ENCODE assay signal across 33 cellular contexts in genomic region chr5:121867403-121867802, GRCh38. TPM values are rescaled to one million over a fixed set of nuclear protein-coding genes. Genes with fewer than 3 reads are reported as not detected.
"Had no signal": no experiment of that assay in that cellular context is flagged by ENCODE, and none has a peak within 500 bp of the region (broad histone marks: within the 10 kb centered on the region; RNA-seq: fewer than 3 reads in every experiment).

No MANE protein-coding gene starts in this region.

- ATAC-seq: activated CD8-positive, alpha-beta T cell treated with anti-CD3 and anti-CD28 coated beads for 36 hours; activated naive CD4-positive, alpha-beta T cell treated with anti-CD3 and anti-CD28 coated beads, Interleukin-2, amount 50 U/mL, for 72 hours; body of pancreas; PC-3 had no signal

- H3K9me3 ChIP-seq: adrenal gland, body of pancreas, breast epithelium, MG63, Peyer's patch had no signal

- H3K27ac ChIP-seq: adrenal gland, body of pancreas, breast epithelium, Peyer's patch, WERI-Rb-1 had no signal

- DNase-seq: activated CD4-positive, alpha-beta T cell treated with anti-CD3 and anti-CD28 coated beads, Interleukin-2, amount 10 ng/mL, durations not matched to agents 24 days and 14 days; activated CD4-positive, alpha-beta T cell treated with anti-CD3 and anti-CD28 coated beads, Interleukin-2, amount 50 U/mL, for 4 hours; activated CD8-positive, alpha-beta T cell treated with anti-CD3 and anti-CD28 coated beads for 36 hours; activated gamma-delta T cell treated with Interleukin-2 at 50 U/mL for 16 hours; activated naive CD4-positive, alpha-beta T cell treated with anti-CD3 and anti-CD28 coated beads for 36 hours; activated T-cell treated with anti-CD3 and anti-CD28 coated beads, Interleukin-2, amount 50 U/mL, for 24 hours; adrenal gland; body of pancreas; Kasumi-1; MG63; NCI-H1048; NCI-H1105 treated with DMSO at 0.1 percent for 48 hours; NCI-H1436; NCI-H1694; NCI-H1930; NCI-H345; NCI-H524 treated with DMSO at 0.1 percent for 48 hours; PC-3; Peyer's patch; Right ventricle myocardium superior; RPMI8226; SW 1271; T-helper 1 cell; T-helper 2 cell; T-helper 9 cell; WERI-Rb-1 had no signal

- H3K36me3 Mint-ChIP-seq: activated naive CD4-positive, alpha-beta T cell treated with anti-CD3 and anti-CD28 coated beads, Interleukin-2, amount 50 U/mL, for 72 hours had no signal

- H3K27ac Mint-ChIP-seq: activated CD4-positive, alpha-beta T cell treated with anti-CD3 and anti-CD28 coated beads, Interleukin-2, amount 10 ng/mL, durations not matched to agents 24 days and 14 days; activated CD8-positive, alpha-beta T cell treated with anti-CD3 and anti-CD28 coated beads for 36 hours; activated naive CD4-positive, alpha-beta T cell treated with anti-CD3 and anti-CD28 coated beads for 36 hours; activated naive CD4-positive, alpha-beta T cell treated with anti-CD3 and anti-CD28 coated beads, Interleukin-2, amount 50 U/mL, for 72 hours; activated T-cell treated with anti-CD3 and anti-CD28 coated beads, Interleukin-2, amount 50 U/mL, for 24 hours; activated T-helper 1 cell treated with anti-CD3 and anti-CD28 coated beads, Interleukin-12 subunit alpha, Interleukin-12 subunit beta, Interleukin-2, Interleukin-4 antibody, amounts not matched to agents 30 ng/mL and 10 ng/mL and 1 ng/mL, durations not matched to agents 14 hours and 24 hours and 36 hours had no signal

- H3K27me3 Mint-ChIP-seq: activated CD4-positive, alpha-beta T cell treated with anti-CD3 and anti-CD28 coated beads, Interleukin-2, amount 10 ng/mL, durations not matched to agents 24 days and 14 days; activated CD8-positive, alpha-beta T cell treated with anti-CD3 and anti-CD28 coated beads for 36 hours; activated T-cell treated with anti-CD3 and anti-CD28 coated beads, Interleukin-2, amount 50 U/mL, for 24 hours had no signal

- FAIRE-seq: astrocyte had no signal

- H3K36me3 ChIP-seq: adrenal gland, breast epithelium, MG63, Peyer's patch, WERI-Rb-1 had no signal

- H3K4me1 Mint-ChIP-seq: activated CD4-positive, alpha-beta T cell treated with anti-CD3 and anti-CD28 coated beads, Interleukin-2, amount 10 ng/mL, durations not matched to agents 24 days and 14 days had no signal

- H3K9me3 Mint-ChIP-seq: activated CD4-positive, alpha-beta T cell treated with anti-CD3 and anti-CD28 coated beads, Interleukin-2, amount 10 ng/mL, durations not matched to agents 24 days and 14 days; activated CD8-positive, alpha-beta T cell treated with anti-CD3 and anti-CD28 coated beads for 36 hours; activated naive CD4-positive, alpha-beta T cell treated with anti-CD3 and anti-CD28 coated beads for 36 hours; activated naive CD4-positive, alpha-beta T cell treated with anti-CD3 and anti-CD28 coated beads, Interleukin-2, amount 50 U/mL, for 72 hours; activated T-cell treated with anti-CD3 and anti-CD28 coated beads, Interleukin-2, amount 50 U/mL, for 24 hours; activated T-helper 1 cell treated with anti-CD3 and anti-CD28 coated beads, Interleukin-12 subunit alpha, Interleukin-12 subunit beta, Interleukin-2, Interleukin-4 antibody, amounts not matched to agents 30 ng/mL and 10 ng/mL and 1 ng/mL, durations not matched to agents 14 hours and 24 hours and 36 hours had no signal

- H3K4me1 ChIP-seq: adrenal gland, body of pancreas, breast epithelium, Peyer's patch had no signal

- H3K4me3 Mint-ChIP-seq: activated CD4-positive, alpha-beta T cell treated with anti-CD3 and anti-CD28 coated beads, Interleukin-2, amount 10 ng/mL, durations not matched to agents 24 days and 14 days; activated CD8-positive, alpha-beta T cell treated with anti-CD3 and anti-CD28 coated beads for 36 hours; activated naive CD4-positive, alpha-beta T cell treated with anti-CD3 and anti-CD28 coated beads for 36 hours; activated T-cell treated with anti-CD3 and anti-CD28 coated beads, Interleukin-2, amount 50 U/mL, for 24 hours; activated T-helper 1 cell treated with anti-CD3 and anti-CD28 coated beads, Interleukin-12 subunit alpha, Interleukin-12 subunit beta, Interleukin-2, Interleukin-4 antibody, amounts not matched to agents 30 ng/mL and 10 ng/mL and 1 ng/mL, durations not matched to agents 14 hours and 24 hours and 36 hours had no signal

- H3K4me3 ChIP-seq: adrenal gland, body of pancreas, breast epithelium, MG63, Peyer's patch had no signal

- H3K27me3 ChIP-seq: adrenal gland, body of pancreas, breast epithelium, Peyer's patch had no signal

RNA-seq across cellular contexts. Expression of gene FTMT, which starts 15.7 kb away (rescaled TPM):
- total RNA-seq: activated CD4-positive, alpha-beta T cell treated with anti-CD3 and anti-CD28 coated beads, Interleukin-2, amount 10 ng/mL, durations not matched to agents 24 days and 14 days; activated CD8-positive, alpha-beta memory T cell treated with anti-CD3 and anti-CD28 coated beads for 36 hours; activated CD8-positive, alpha-beta T cell treated with anti-CD3 and anti-CD28 coated beads for 36 hours; activated naive CD4-positive, alpha-beta T cell treated with anti-CD3 and anti-CD28 coated beads for 36 hours; activated naive CD4-positive, alpha-beta T cell treated with anti-CD3 and anti-CD28 coated beads, Interleukin-2, amount 50 U/mL, for 72 hours; activated T-helper 1 cell treated with anti-CD3 and anti-CD28 coated beads, Interleukin-12 subunit alpha, Interleukin-12 subunit beta, Interleukin-2, Interleukin-4 antibody, amounts not matched to agents 30 ng/mL and 10 ng/mL and 1 ng/mL, durations not matched to agents 14 hours and 24 hours and 36 hours; adrenal gland; astrocyte; body of pancreas; cardiac septum; NCI-H460; PC-3; Peyer's patch; Right ventricle myocardium superior had no signal
- polyA plus RNA-seq: adrenal gland had no signal
